ENCODE assay signal across 1 cellular context in genomic region chrX:134460005-134460860, GRCh38.
TF ChIP-seq lines count a peak whose summit lies in the region.

Gene HPRT1 (plus strand): TSS chrX:134460165. CDS start chrX:134460312, 147 bp downstream.

TF ChIP-seq in HCT116, 20 proteins besides CTCF, POLR2A, EP300 and RAD21 (continued from another document):
- TF ChIP-seq REST (IDR thresholded peaks at IDR 0.05; ENCODE audit: low read depth), result no peak
- no peak for TF ChIP-seq EZH2phosphoT487 (IDR thresholded peaks at IDR 0.05; ENCODE audit: borderline replicate concordance)
- no peak for TF ChIP-seq ELF1 (IDR thresholded peaks at IDR 0.05; ENCODE audit: borderline replicate concordance, low read depth)
- no peak for TF ChIP-seq CEBPB (IDR thresholded peaks at IDR 0.05; ENCODE audit: low read depth)
- TF ChIP-seq JUND (IDR thresholded peaks at IDR 0.05), result no peak
